ENCODE assay signal across 9 cellular contexts in genomic region chr14:32201816-32202467, GRCh38. TPM values are rescaled to one million over a fixed set of nuclear protein-coding genes. Genes with fewer than 3 reads are reported as not detected.
DNase-seq lines count a peak whose midpoint lies in the region; TF ChIP-seq lines count a peak whose summit lies in the region.
"Had no signal": no experiment of that assay in that cellular context is flagged by ENCODE, and none has a peak within 500 bp of the region (broad histone marks: within the 10 kb centered on the region; RNA-seq: fewer than 3 reads in every experiment).

TSS of gene RNU6-7 (plus strand) at chr14:32202045.

- peaks cover 41% of the 10 kb centered on the region for H3K4me1 ChIP-seq in DOHH2 (ENCODE audit: control insufficient read depth, low read length)
- H3K4me1 ChIP-seq in vagina, result peaks cover 15% of the 10 kb centered on the region

- H3K27ac ChIP-seq in DOHH2 (ENCODE audit: low read depth, low read length) (no peak within 1 kb of the TSS), vagina (peak within 1 kb of the TSS; percentile 80)

- H3K79me2 ChIP-seq in DOHH2 (ENCODE audit: control insufficient read depth, low read length), result no peaks in the 10 kb centered on the region

- peak within 1 kb of the TSS; percentile 77 for H3K4me3 Mint-ChIP-seq in activated CD4-positive, alpha-beta memory T cell treated with anti-CD3 and anti-CD28 coated beads, Interleukin-2, amount 10 ng/mL, durations not matched to agents 7 days and 5 days
- peak within 1 kb of the TSS; percentile 94 for H3K4me3 Mint-ChIP-seq in nephron progenitor cell

- H3K9me3 Mint-ChIP-seq in activated CD4-positive, alpha-beta memory T cell treated with anti-CD3 and anti-CD28 coated beads, Interleukin-2, amount 10 ng/mL, durations not matched to agents 7 days and 5 days, result no peaks in the 10 kb centered on the region
- H3K9me3 Mint-ChIP-seq in nephron progenitor cell, result no peaks in the 10 kb centered on the region

- TF ChIP-seq POLR2A in vagina (IDR thresholded peaks at IDR 0.05), result no peak

- POLR2A ChIA-PET in activated CD4-positive, alpha-beta memory T cell treated with anti-CD3 and anti-CD28 coated beads, Interleukin-2, amount 10 ng/mL, durations not matched to agents 7 days and 5 days (lab: Charles Lee), result interaction anchor here (1.5 to 1.7 kb wide), 2 partner anchors 124 to 128 kb away, joined by 4 to 5 read pairs; no protein-coding TSS in a partner anchor

- H3K27me3 ChIP-seq in DOHH2 (ENCODE audit: control insufficient read depth, low read length) (peaks cover 30% of the 10 kb centered on the region), vagina (no peaks in the 10 kb centered on the region)

- no peaks in the 10 kb centered on the region for H3K9me2 ChIP-seq in DOHH2 (replicated peaks; ENCODE audit: control insufficient read depth, low read length)

- DNase-seq in NCI-H2029 treated with DMSO at 0.1 percent for 48 hours (lab: John Stamatoyannopoulos, UW) (peak; percentile 99), epithelial cell of proximal tubule (ENCODE audit: low read depth) (no peak), nephron progenitor cell (peak; percentile 56), vagina (ENCODE audit: extremely low spot score in 2 of 2) (no peak), GM13976 (ENCODE audit: low spot score) (no peak), GM03348 (ENCODE audit: low spot score) (no peak)
- DNase-seq in activated CD4-positive, alpha-beta memory T cell treated with anti-CD3 and anti-CD28 coated beads, Interleukin-2, amount 10 ng/mL, durations not matched to agents 7 days and 5 days, result peak; percentile 32

- peaks cover 12% of the 10 kb centered on the region for H3K27me3 Mint-ChIP-seq in activated CD4-positive, alpha-beta memory T cell treated with anti-CD3 and anti-CD28 coated beads, Interleukin-2, amount 10 ng/mL, durations not matched to agents 7 days and 5 days
- H3K27me3 Mint-ChIP-seq in nephron progenitor cell (ENCODE audit: low read depth, poor library complexity), result peaks cover 19% of the 10 kb centered on the region

- H3K27ac Mint-ChIP-seq in activated CD4-positive, alpha-beta memory T cell treated with anti-CD3 and anti-CD28 coated beads, Interleukin-2, amount 10 ng/mL, durations not matched to agents 7 days and 5 days, result peak within 1 kb of the TSS; percentile 87
- H3K27ac Mint-ChIP-seq in nephron progenitor cell, result peak within 1 kb of the TSS; percentile 100

- H3K9me3 ChIP-seq in DOHH2 (ENCODE audit: control insufficient read depth, insufficient read depth, low read length) (no peaks in the 10 kb centered on the region), vagina (no peaks in the 10 kb centered on the region)

- CTCF ChIA-PET in activated CD4-positive, alpha-beta memory T cell treated with anti-CD3 and anti-CD28 coated beads, Interleukin-2, amount 10 ng/mL, durations not matched to agents 7 days and 5 days (lab: Charles Lee), result no interaction called here

- in situ Hi-C loops in GM13976 (cut with MboI; ENCODE audit: low sequenced_read_pairs, unreplicated experiment), result no loop called here

- H3K4me2 ChIP-seq in DOHH2 (ENCODE audit: low read length), result peak within 1 kb of the TSS; percentile 86

- H3K4me1 Mint-ChIP-seq in activated CD4-positive, alpha-beta memory T cell treated with anti-CD3 and anti-CD28 coated beads, Interleukin-2, amount 10 ng/mL, durations not matched to agents 7 days and 5 days, result peaks cover 44% of the 10 kb centered on the region
- H3K4me1 Mint-ChIP-seq in nephron progenitor cell, result peaks cover 16% of the 10 kb centered on the region

- intact Hi-C loops in vagina (cut with DNase I), result loop anchor here (2.0 to 10.0 kb wide), 2 partner anchors 125 to 207 kb away; partner anchors contain the start of gene ARHGAP5

- H3K36me3 Mint-ChIP-seq in activated CD4-positive, alpha-beta memory T cell treated with anti-CD3 and anti-CD28 coated beads, Interleukin-2, amount 10 ng/mL, durations not matched to agents 7 days and 5 days (ENCODE audit: low read depth), result peaks cover 4% of the 10 kb centered on the region
- no peaks in the 10 kb centered on the region for H3K36me3 Mint-ChIP-seq in nephron progenitor cell (ENCODE audit: low read depth)

- no peaks in the 10 kb centered on the region for H3K36me3 ChIP-seq in DOHH2 (ENCODE audit: control insufficient read depth, low read length)
- no peaks in the 10 kb centered on the region for H3K36me3 ChIP-seq in vagina

- H3K4me3 ChIP-seq in DOHH2 (ENCODE audit: low read length) (peak within 1 kb of the TSS; percentile 92), epithelial cell of proximal tubule (ENCODE audit: low read depth, low read length) (peak within 1 kb of the TSS; percentile 75), vagina (peak within 1 kb of the TSS; percentile 63 to 69)

- H3F3A ChIP-seq in DOHH2 (ENCODE audit: control insufficient read depth, insufficient read depth), result peaks cover 13% of the 10 kb centered on the region

- no peaks in the 10 kb centered on the region for H4K20me1 ChIP-seq in DOHH2 (ENCODE audit: control insufficient read depth, insufficient read depth, low read depth, low read length)

- TF ChIP-seq CTCF in DOHH2 (IDR thresholded peaks at IDR 0.05; ENCODE audit: low read depth, low read length, poor library complexity, severe bottlenecking), result no peak
- TF ChIP-seq CTCF in epithelial cell of proximal tubule (conservative IDR thresholded peaks at IDR 0.05; ENCODE audit: low read depth, low read length), result no peak
- no peak for TF ChIP-seq CTCF in nephron progenitor cell (IDR thresholded peaks at IDR 0.05)
- TF ChIP-seq CTCF in vagina (IDR thresholded peaks at IDR 0.05), result no peak
- no peak for TF ChIP-seq CTCF in GM13976 (IDR thresholded peaks at IDR 0.05; ENCODE audit: borderline replicate concordance, control extremely low read depth, extremely low read depth, insufficient read depth, missing control alignments)

RNA-seq across cellular contexts. Expression of gene RNU6-7, which starts in this region (rescaled TPM):
- not detected for total RNA-seq in activated CD4-positive, alpha-beta memory T cell treated with anti-CD3 and anti-CD28 coated beads, Interleukin-2, amount 10 ng/mL, durations not matched to agents 7 days and 5 days
- not detected in 2 replicates for total RNA-seq in epithelial cell of proximal tubule
- total RNA-seq in vagina, result not detected
- total RNA-seq: T-helper 1 cell treated with Interleukin-12 subunit alpha and Interleukin-12 subunit beta and Interleukin-4 antibody, amounts not matched to agents 30 ng/mL and 1 ng/mL, for 36 hours had no signal

Comparison
In these comparisons a context has a peak if more than half of its experiments do, and no peak if none do; other contexts are left out.
1. Peak in DNase-seq in activated CD4-positive, alpha-beta memory T cell treated with anti-CD3 and anti-CD28 coated beads, Interleukin-2, amount 10 ng/mL, durations not matched to agents 7 days and 5 days; RNA of the gene not detected or under 1 TPM.
2. DNase-seq: peak in NCI-H2029 treated with DMSO at 0.1 percent for 48 hours (single experiment) and nephron progenitor cell (single experiment); none in epithelial cell of proximal tubule (single experiment), vagina (0 of 2), GM13976 (single experiment) and GM03348 (single experiment).
3. Peak in every context shown above with its lines, with median percentiles within 50 percentile points of each other: H3K4me3 ChIP-seq.